In the genomic region with DNA sequence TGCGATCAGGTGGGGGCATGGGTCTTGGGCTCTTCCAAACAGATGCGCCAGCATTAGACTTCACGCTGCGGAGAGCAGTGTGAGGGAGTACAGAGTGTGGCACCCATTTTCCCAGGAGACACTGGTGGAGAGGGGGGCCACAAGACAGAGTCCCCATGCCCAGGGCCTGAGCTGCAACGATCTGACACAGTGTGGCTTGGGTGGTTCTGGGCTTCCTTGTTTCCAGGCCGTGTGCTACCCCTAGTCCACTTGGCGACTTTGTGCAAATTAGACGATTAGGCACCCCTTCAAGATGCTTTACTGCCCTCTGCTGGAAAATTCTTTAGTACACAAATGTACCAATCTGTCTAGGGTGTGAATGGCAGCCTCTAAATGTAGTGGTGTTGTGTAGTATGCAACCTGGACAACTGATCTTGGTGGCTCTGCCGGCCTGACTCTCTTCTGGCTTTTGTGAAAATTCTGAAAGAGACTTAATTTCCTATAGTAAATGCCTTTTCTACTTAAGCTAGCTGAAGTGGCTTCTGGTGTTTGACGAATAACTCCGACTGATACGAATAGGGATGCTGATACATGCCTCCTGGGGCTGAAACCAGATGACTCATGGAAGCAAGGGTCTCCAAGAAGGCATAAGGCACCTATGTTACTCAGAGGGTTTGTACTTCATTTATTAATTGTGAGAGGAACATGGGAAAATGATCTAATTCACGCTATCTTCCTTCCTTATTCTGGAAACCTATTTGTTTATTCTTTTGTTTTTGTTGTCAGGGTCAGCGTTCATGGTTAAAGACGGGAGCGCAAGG, we compare ENCODE assay signal across 9 cellular contexts.
DNase-seq lines count a peak whose midpoint lies in the region; ATAC-seq and TF ChIP-seq lines count a peak whose summit lies in the region.
"Had no signal": no experiment of that assay in that cellular context is flagged by ENCODE, and none has a peak within 500 bp of the region (broad histone marks: within the 10 kb centered on the region; RNA-seq: fewer than 3 reads in every experiment).

No MANE protein-coding gene starts in this region.

- H3K9me3 ChIP-seq in OCI-LY1 (ENCODE audit: low read length): no peaks in the 10 kb centered on the region
- no peaks in the 10 kb centered on the region for H3K9me3 ChIP-seq in mammary epithelial cell (replicated peaks; ENCODE audit: insufficient read depth, low read length)
- H3K9me3 ChIP-seq in thoracic aorta: no peaks in the 10 kb centered on the region

- H3K4me3 ChIP-seq in OCI-LY1 (ENCODE audit: low read depth, low read length, poor library complexity, severe bottlenecking) (no peak overlapping the region), mammary epithelial cell (replicated peaks in 1 of 3; ENCODE audit: insufficient read depth in 1 of 3, low read depth in 2 of 3, low read length in 3 of 3) (no peak overlapping the region), kidney epithelial cell (ENCODE audit: low read depth, low read length) (no peak overlapping the region), thoracic aorta (no peak overlapping the region)

- CTCF ChIA-PET in mammary epithelial cell (lab: Charles Lee; ENCODE audit: low non-redundant PET): no interaction called here

- H4K20me1 ChIP-seq in OCI-LY1 (ENCODE audit: insufficient read depth, low read length) (no peaks in the 10 kb centered on the region), mammary epithelial cell (ENCODE audit: insufficient read depth, low read length) (no peaks in the 10 kb centered on the region)

- WGBS in mammary epithelial cell (ENCODE audit: low coverage, missing lambda C conversion rate): 48% methylated on average over 16 of the region's 16 CpGs

- no peaks in the 10 kb centered on the region for H3K4me1 ChIP-seq in OCI-LY1 (ENCODE audit: insufficient read depth, low read length, severe bottlenecking)
- H3K4me1 ChIP-seq in mammary epithelial cell (ENCODE audit: insufficient read depth, low read length): peaks cover 29% of the 10 kb centered on the region
- H3K4me1 ChIP-seq in thoracic aorta (ENCODE audit: control insufficient read depth in 1 of 2, low read depth in 2 of 2): peaks cover 8 to 26% of the 10 kb centered on the region in 2 donors

- ATAC-seq in thoracic aorta (ENCODE audit: insufficient number of reproducible peaks, low FRiP score, low read depth) (no peak), HG03565 (IDR thresholded peaks at IDR 0.05; ENCODE audit: unreplicated experiment) (no peak)

- H3K9me2 ChIP-seq in OCI-LY1 (ENCODE audit: low read depth, low read length): no peaks in the 10 kb centered on the region

- no peaks in the 10 kb centered on the region for H3K36me3 Mint-ChIP-seq in activated CD4-positive, alpha-beta T cell treated with anti-CD3 and anti-CD28 coated beads, Interleukin-2, amount 10 ng/mL, durations not matched to agents 24 days and 14 days (ENCODE audit: low read depth)
- H3K36me3 Mint-ChIP-seq: activated naive CD8-positive, alpha-beta T cell had no signal

- no peak overlapping the region for H3K4me3 Mint-ChIP-seq in activated CD4-positive, alpha-beta T cell treated with anti-CD3 and anti-CD28 coated beads, Interleukin-2, amount 10 ng/mL, durations not matched to agents 24 days and 14 days
- H3K4me3 Mint-ChIP-seq: activated naive CD8-positive, alpha-beta T cell had no signal

- dilution Hi-C loops in mammary epithelial cell (cut with HindIII; ENCODE audit: low sequenced_read_pairs): no loop called here

- no peak overlapping the region for H2AFZ ChIP-seq in OCI-LY1 (ENCODE audit: low read length)
- H2AFZ ChIP-seq in mammary epithelial cell (ENCODE audit: low read depth, low read length): no peak overlapping the region

- H3K9me3 Mint-ChIP-seq in activated CD4-positive, alpha-beta T cell treated with anti-CD3 and anti-CD28 coated beads, Interleukin-2, amount 10 ng/mL, durations not matched to agents 24 days and 14 days: no peaks in the 10 kb centered on the region

- H3K79me2 ChIP-seq in OCI-LY1 (ENCODE audit: insufficient read depth, low read length) (no peaks in the 10 kb centered on the region), mammary epithelial cell (ENCODE audit: insufficient read depth, low read length) (no peaks in the 10 kb centered on the region)

- H3K36me3 ChIP-seq in OCI-LY1 (ENCODE audit: insufficient read depth, low read length): no peaks in the 10 kb centered on the region
- H3K36me3 ChIP-seq in mammary epithelial cell (ENCODE audit: insufficient read depth, low read length): no peaks in the 10 kb centered on the region
- H3K36me3 ChIP-seq in kidney epithelial cell (ENCODE audit: control insufficient read depth, insufficient read depth, low read length): no peaks in the 10 kb centered on the region
- no peaks in the 10 kb centered on the region for H3K36me3 ChIP-seq in thoracic aorta

- no TSS peak for BruUV-seq in mammary epithelial cell (replicated peaks; lab: Mats Ljungman, UMichigan)

- H3K27ac ChIP-seq in OCI-LY1 (ENCODE audit: low read depth, low read length, poor library complexity, severe bottlenecking): no peak overlapping the region
- peak overlapping the region; percentile 33 for H3K27ac ChIP-seq in mammary epithelial cell (ENCODE audit: insufficient read depth, low read depth, low read length)
- H3K27ac ChIP-seq in thoracic aorta: no peak overlapping the region

- TF ChIP-seq CTCF in OCI-LY1 (IDR thresholded peaks at IDR 0.05; ENCODE audit: low read length): peak; percentile 69
- TF ChIP-seq CTCF in mammary epithelial cell (conservative IDR thresholded peaks at IDR 0.05 in 1 of 2, IDR thresholded peaks at IDR 0.05 in 1 of 2; ENCODE audit: extremely low read depth in 1 of 2, insufficient read depth in 1 of 2, low read depth in 1 of 2, low read length in 2 of 2): peak; percentile 58 to 70
- peak; percentile 51 for TF ChIP-seq CTCF in kidney epithelial cell (IDR thresholded peaks at IDR 0.05; ENCODE audit: insufficient read depth, low read length, poor library complexity, severe bottlenecking)
- TF ChIP-seq CTCF in thoracic aorta (IDR thresholded peaks at IDR 0.05): peak; percentile 44

- peak; percentile 78 for DNase-seq in activated CD4-positive, alpha-beta T cell treated with anti-CD3 and anti-CD28 coated beads, Interleukin-2, amount 10 ng/mL, durations not matched to agents 24 days and 14 days
- no peak for DNase-seq in activated CD4-positive, alpha-beta T cell treated with anti-CD3 and anti-CD28 coated beads, Interleukin-2, amount 50 U/mL, for 1 hour
- DNase-seq in Kasumi-1 (lab: John Stamatoyannopoulos, UW) (peak; percentile 91 to 93), mammary epithelial cell (peak; percentile 67), kidney epithelial cell (ENCODE audit: low read depth) (no peak), thoracic aorta (ENCODE audit: low spot score) (no peak)

- H3K9ac ChIP-seq in OCI-LY1 (ENCODE audit: low read length) (no peak overlapping the region), mammary epithelial cell (ENCODE audit: insufficient read depth, low read length) (no peak overlapping the region)

- H3F3A ChIP-seq in OCI-LY1 (ENCODE audit: insufficient read depth, low read length): no peaks in the 10 kb centered on the region

- H3K4me1 Mint-ChIP-seq in activated CD4-positive, alpha-beta T cell treated with anti-CD3 and anti-CD28 coated beads, Interleukin-2, amount 10 ng/mL, durations not matched to agents 24 days and 14 days: peaks cover 7% of the 10 kb centered on the region

- in situ Hi-C loops in mammary epithelial cell (cut with MboI; ENCODE audit: low sequenced_read_pairs in 2 of 2): no loop called here

- H3K27ac Mint-ChIP-seq in activated CD4-positive, alpha-beta T cell treated with anti-CD3 and anti-CD28 coated beads, Interleukin-2, amount 10 ng/mL, durations not matched to agents 24 days and 14 days: no peak overlapping the region
- H3K27ac Mint-ChIP-seq: activated naive CD8-positive, alpha-beta T cell had no signal

- intact Hi-C loops in activated CD4-positive, alpha-beta T cell treated with anti-CD3 and anti-CD28 coated beads, Interleukin-2, amount 10 ng/mL, durations not matched to agents 24 days and 14 days (cut with micrococcal nuclease): loop anchor here (1.0 to 5.0 kb wide), 4 partner anchors 92 to 424 kb away; a partner anchor contains a TSS
- intact Hi-C loops in mammary epithelial cell (cut with micrococcal nuclease): loop anchor here (1.0 to 5.0 kb wide), 6 partner anchors 91 to 805 kb away; no protein-coding TSS in a partner anchor

- H3K27me3 Mint-ChIP-seq in activated CD4-positive, alpha-beta T cell treated with anti-CD3 and anti-CD28 coated beads, Interleukin-2, amount 10 ng/mL, durations not matched to agents 24 days and 14 days: peaks cover 19% of the 10 kb centered on the region

- H3K27me3 ChIP-seq in OCI-LY1 (ENCODE audit: insufficient read depth, low read length) (peaks cover 3% of the 10 kb centered on the region; the same call in 1 of the 2 replicates), mammary epithelial cell (ENCODE audit: insufficient read depth, low read length) (no peaks in the 10 kb centered on the region), kidney epithelial cell (ENCODE audit: control insufficient read depth, insufficient read depth, low read length) (peaks cover 3% of the 10 kb centered on the region), thoracic aorta (replicated peaks; ENCODE audit: insufficient read depth) (no peaks in the 10 kb centered on the region)

- H3K4me2 ChIP-seq in OCI-LY1 (ENCODE audit: low read length): no peak overlapping the region
- peak overlapping the region; percentile 17 for H3K4me2 ChIP-seq in mammary epithelial cell (ENCODE audit: insufficient read depth, low read depth, low read length)

Comparison
In these comparisons a context has a peak if more than half of its experiments do, and no peak if none do; other contexts are left out.
1. DNase-seq: peak in activated CD4-positive, alpha-beta T cell treated with anti-CD3 and anti-CD28 coated beads, Interleukin-2, amount 10 ng/mL, durations not matched to agents 24 days and 14 days (single experiment), Kasumi-1 (2 of 2) and mammary epithelial cell (single experiment); none in activated CD4-positive, alpha-beta T cell treated with anti-CD3 and anti-CD28 coated beads, Interleukin-2, amount 50 U/mL, for 1 hour (single experiment), kidney epithelial cell (single experiment) and thoracic aorta (single experiment).
2. Peak in every context shown above with its lines, with median percentiles within 50 percentile points of each other: CTCF ChIP-seq.